1 cellular context compared by ENCODE assay signal in the genomic region with DNA sequence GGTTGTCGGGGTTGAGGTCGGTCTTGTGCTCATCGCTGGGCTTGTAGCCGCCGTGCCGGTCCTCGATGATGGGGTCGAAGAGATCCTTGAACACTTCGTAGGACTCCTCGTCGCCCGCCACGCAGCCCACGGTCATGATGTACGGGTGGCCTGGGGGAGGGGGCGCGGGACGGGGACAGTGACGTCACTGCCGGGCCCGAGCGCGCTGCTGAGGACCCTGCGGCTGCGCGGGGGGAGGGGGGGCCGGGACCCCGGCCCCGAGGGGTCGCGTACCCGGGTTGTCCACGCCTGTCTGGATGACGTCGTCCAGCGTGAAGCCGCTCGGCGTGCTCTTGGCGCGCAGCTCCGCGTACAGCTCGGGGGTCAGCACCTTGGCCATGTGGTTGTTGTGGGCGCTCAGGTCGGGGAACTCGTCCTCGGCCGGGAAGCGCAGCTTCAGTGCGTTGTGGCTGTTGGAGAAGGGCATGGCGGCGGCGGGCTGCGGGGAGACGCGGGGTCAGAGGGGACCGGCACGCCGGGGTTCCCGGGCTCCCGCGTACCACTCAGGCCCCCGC.
TF ChIP-seq lines count a peak whose summit lies in the region.

No MANE protein-coding gene starts in this region.

TF ChIP-seq in SK-N-SH, 30 proteins besides CTCF, POLR2A, EP300 and RAD21 (continued from another document):
- TF ChIP-seq, protein P1, sequence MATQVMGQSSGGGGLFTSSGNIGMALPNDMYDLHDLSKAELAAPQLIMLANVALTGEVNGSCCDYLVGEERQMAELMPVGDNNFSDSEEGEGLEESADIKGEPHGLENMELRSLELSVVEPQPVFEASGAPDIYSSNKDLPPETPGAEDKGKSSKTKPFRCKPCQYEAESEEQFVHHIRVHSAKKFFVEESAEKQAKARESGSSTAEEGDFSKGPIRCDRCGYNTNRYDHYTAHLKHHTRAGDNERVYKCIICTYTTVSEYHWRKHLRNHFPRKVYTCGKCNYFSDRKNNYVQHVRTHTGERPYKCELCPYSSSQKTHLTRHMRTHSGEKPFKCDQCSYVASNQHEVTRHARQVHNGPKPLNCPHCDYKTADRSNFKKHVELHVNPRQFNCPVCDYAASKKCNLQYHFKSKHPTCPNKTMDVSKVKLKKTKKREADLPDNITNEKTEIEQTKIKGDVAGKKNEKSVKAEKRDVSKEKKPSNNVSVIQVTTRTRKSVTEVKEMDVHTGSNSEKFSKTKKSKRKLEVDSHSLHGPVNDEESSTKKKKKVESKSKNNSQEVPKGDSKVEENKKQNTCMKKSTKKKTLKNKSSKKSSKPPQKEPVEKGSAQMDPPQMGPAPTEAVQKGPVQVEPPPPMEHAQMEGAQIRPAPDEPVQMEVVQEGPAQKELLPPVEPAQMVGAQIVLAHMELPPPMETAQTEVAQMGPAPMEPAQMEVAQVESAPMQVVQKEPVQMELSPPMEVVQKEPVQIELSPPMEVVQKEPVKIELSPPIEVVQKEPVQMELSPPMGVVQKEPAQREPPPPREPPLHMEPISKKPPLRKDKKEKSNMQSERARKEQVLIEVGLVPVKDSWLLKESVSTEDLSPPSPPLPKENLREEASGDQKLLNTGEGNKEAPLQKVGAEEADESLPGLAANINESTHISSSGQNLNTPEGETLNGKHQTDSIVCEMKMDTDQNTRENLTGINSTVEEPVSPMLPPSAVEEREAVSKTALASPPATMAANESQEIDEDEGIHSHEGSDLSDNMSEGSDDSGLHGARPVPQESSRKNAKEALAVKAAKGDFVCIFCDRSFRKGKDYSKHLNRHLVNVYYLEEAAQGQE (IDR thresholded peaks at IDR 0.05; ENCODE audit: low read depth, low read length): no peak
- TF ChIP-seq MEF2A (IDR thresholded peaks at IDR 0.05; ENCODE audit: borderline replicate concordance, low read depth): no peak
- TF ChIP-seq RXRA (IDR thresholded peaks at IDR 0.05; ENCODE audit: borderline replicate concordance, low read depth): no peak
- TF ChIP-seq, protein P2, sequence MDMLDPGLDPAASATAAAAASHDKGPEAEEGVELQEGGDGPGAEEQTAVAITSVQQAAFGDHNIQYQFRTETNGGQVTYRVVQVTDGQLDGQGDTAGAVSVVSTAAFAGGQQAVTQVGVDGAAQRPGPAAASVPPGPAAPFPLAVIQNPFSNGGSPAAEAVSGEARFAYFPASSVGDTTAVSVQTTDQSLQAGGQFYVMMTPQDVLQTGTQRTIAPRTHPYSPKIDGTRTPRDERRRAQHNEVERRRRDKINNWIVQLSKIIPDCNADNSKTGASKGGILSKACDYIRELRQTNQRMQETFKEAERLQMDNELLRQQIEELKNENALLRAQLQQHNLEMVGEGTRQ (IDR thresholded peaks at IDR 0.05; ENCODE audit: borderline replicate concordance, low read depth, low read length): no peak
TF ChIP-seq in SK-N-SH: peak in this region for 2.
